ENCODE assay signal across 8 cellular contexts in the genomic region with DNA sequence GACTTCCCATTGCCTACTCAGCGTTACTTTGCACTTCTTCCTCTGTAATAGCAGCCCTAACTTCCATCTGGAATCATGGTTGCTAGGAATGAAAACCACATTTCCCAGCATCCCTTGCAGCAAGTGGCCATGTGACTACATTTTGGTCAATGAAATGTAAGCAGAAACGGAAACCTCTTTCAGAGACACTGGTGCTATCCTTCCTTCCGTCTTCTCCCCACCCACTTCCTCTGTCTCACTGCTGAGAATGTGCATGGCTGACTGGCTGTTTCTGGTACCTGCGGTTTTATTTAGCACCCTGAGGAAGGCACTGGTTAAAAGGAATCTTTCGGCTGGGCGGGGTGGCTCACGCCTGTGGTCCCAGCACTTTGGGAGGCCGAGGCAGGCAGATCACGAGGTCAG.
A peak's percentile ranks its signal among the peaks of the same experiment; 100 is the strongest.
DNase-seq lines count a peak whose midpoint lies in the region; ATAC-seq lines count a peak whose summit lies in the region.

No MANE protein-coding gene starts in this region.

- no peaks in the 10 kb centered on the region for H4K20me1 ChIP-seq in Karpas-422 (ENCODE audit: insufficient read depth, low read depth, low read length)

- H3K36me3 ChIP-seq in Karpas-422 (ENCODE audit: insufficient read depth, low read length) = no peaks in the 10 kb centered on the region

- peaks cover 25% of the 10 kb centered on the region for H3K4me1 ChIP-seq in Karpas-422 (ENCODE audit: low read length)

- H3K9me3 ChIP-seq in Karpas-422 (ENCODE audit: low read length) = no peaks in the 10 kb centered on the region

- intact Hi-C loops in posterior vena cava (cut with DNase I) = no loop called here

- 0 out of 2 replicates have a peak overlapping the region, but pooled peaks have one; percentile 37 for H3K9ac ChIP-seq in Karpas-422 (ENCODE audit: low read length)

- no peaks in the 10 kb centered on the region for H3K27me3 ChIP-seq in Karpas-422 (ENCODE audit: low read length)

- no peaks in the 10 kb centered on the region for H3K9me2 ChIP-seq in Karpas-422 (replicated peaks; ENCODE audit: insufficient read depth, low read length)

- no peaks in the 10 kb centered on the region for H3K79me2 ChIP-seq in Karpas-422 (ENCODE audit: low read length)

- ATAC-seq in HG02884 (IDR thresholded peaks at IDR 0.05; ENCODE audit: unreplicated experiment) = no peak

- peak overlapping the region; percentile 59 for H3K4me2 ChIP-seq in Karpas-422 (ENCODE audit: low read depth, low read length, poor library complexity, severe bottlenecking)

- peak overlapping the region; percentile 51; the same call in 1 of the 2 replicates for H3K4me3 ChIP-seq in Karpas-422 (ENCODE audit: low read length)

- DNase-seq in NCI-H82 (lab: John Stamatoyannopoulos, UW) (peak; percentile 46), NCI-H82 treated with DMSO at 0.1 percent for 48 hours (lab: John Stamatoyannopoulos, UW; ENCODE audit: unreplicated experiment) (no peak), Karpas-422 (peak; percentile 90), ecto neural progenitor cell (ENCODE audit: low spot score) (peak; percentile 21), posterior vena cava (ENCODE audit: low spot score) (no peak)
- DNase-seq in activated CD4-positive, CD25-positive, alpha-beta regulatory T cell treated with anti-CD3 and anti-CD28 coated beads, Interleukin-2, amount 50 U/mL, for 16 hours (ENCODE audit: low read depth, low spot score) = peak; percentile 45
- peak in 2 of 3 donors; percentile 56 to 58 for DNase-seq in stimulated activated CD4-positive, alpha-beta T cell treated with anti-CD3 and anti-CD28 coated beads, TNF-alpha, amount 100 ng/mL, for 1 hour (ENCODE audit: low read depth in 3 of 3, low spot score in 1 of 3)

- H3K27ac ChIP-seq in Karpas-422 (ENCODE audit: low read length) = no peak overlapping the region

- peak overlapping the region; percentile 73 for H2AFZ ChIP-seq in Karpas-422 (ENCODE audit: low read length)

Comparison
In these comparisons a context has a peak if more than half of its experiments do, and no peak if none do; other contexts are left out.
1. DNase-seq: peak in NCI-H82 (single experiment), Karpas-422 (single experiment), activated CD4-positive, CD25-positive, alpha-beta regulatory T cell treated with anti-CD3 and anti-CD28 coated beads, Interleukin-2, amount 50 U/mL, for 16 hours (single experiment), ecto neural progenitor cell (single experiment) and stimulated activated CD4-positive, alpha-beta T cell treated with anti-CD3 and anti-CD28 coated beads, TNF-alpha, amount 100 ng/mL, for 1 hour (2 of 3); none in NCI-H82 treated with DMSO at 0.1 percent for 48 hours (single experiment) and posterior vena cava (single experiment).